Comparison of ENCODE assay signal across 1 cellular context in the genomic region with DNA sequence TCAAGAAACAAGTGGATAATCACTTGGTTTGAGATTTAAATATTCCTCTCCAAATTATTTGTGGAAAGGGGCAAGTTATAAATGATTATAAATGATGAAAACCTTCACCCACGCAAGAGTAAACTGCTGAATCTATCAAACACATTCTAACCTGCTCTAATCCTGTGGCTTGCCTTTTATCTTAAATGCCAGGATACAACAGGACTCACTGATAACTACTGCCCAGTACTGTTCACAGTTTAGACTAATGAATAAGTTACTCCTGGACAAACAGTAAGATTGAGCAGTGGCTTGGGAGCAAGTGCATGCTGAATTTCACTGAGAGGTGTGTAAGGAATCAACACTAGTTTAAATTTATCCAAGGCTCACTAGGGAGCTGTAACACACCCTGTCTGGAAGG.
TF ChIP-seq lines count a peak whose summit lies in the region.

No MANE protein-coding gene starts in this region.

TF ChIP-seq in WTC11, 78 proteins besides CTCF, POLR2A, EP300 and RAD21 (continued from another document):
- TF ChIP-seq TEAD1 (CRISPR knock-in tag; IDR thresholded peaks at IDR 0.05) (no peak), TEAD4 (CRISPR knock-in tag; IDR thresholded peaks at IDR 0.05) (no peak), NFE2L1 (CRISPR knock-in tag; IDR thresholded peaks at IDR 0.05) (no peak)
- TF ChIP-seq, protein P1, sequence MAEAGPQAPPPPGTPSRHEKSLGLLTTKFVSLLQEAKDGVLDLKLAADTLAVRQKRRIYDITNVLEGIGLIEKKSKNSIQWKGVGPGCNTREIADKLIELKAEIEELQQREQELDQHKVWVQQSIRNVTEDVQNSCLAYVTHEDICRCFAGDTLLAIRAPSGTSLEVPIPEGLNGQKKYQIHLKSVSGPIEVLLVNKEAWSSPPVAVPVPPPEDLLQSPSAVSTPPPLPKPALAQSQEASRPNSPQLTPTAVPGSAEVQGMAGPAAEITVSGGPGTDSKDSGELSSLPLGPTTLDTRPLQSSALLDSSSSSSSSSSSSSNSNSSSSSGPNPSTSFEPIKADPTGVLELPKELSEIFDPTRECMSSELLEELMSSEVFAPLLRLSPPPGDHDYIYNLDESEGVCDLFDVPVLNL (CRISPR knock-in tag; IDR thresholded peaks at IDR 0.05; ENCODE audit: borderline replicate concordance, low read depth): no peak
